ENCODE assay signal across 5 cellular contexts in the genomic region with DNA sequence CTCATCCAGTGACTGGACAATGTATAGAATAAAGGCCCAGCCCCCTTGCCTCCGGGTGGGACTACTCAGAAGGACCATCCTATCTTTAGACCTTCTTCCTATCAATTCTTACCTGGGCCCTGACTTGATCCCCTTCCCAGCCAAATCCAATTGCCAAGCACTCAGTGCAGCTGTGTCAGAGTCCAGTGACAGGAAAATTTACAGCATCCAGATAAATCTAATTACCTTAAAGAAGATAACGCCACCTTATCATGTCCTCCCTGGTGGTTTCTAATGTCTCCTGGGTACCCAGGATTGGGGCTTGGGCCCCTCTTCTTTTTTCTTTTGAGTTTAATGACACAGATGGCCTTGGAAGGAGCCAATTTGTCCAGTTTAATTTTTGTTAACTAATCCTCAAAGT. TPM values are rescaled to one million over a fixed set of nuclear protein-coding genes. Genes with fewer than 3 reads are reported as not detected.
"Had no signal": no experiment of that assay in that cellular context is flagged by ENCODE, and none has a peak within 500 bp of the region (broad histone marks: within the 10 kb centered on the region; RNA-seq: fewer than 3 reads in every experiment).

No MANE protein-coding gene starts in this region.

- DNase-seq: H9, HCEC 1CT, IMR-90 had no signal

- H3K4me2 ChIP-seq: GM23338 had no signal

- ATAC-seq: GM23338 had no signal

- H2AFZ ChIP-seq: GM23338 had no signal

- H3K4me3 ChIP-seq: GM23338 had no signal

- H3K27ac Mint-ChIP-seq: GM23338, H9 had no signal

RNA-seq across cellular contexts. Expression of gene LHCGR, which starts 19.3 kb away (rescaled TPM):
- total RNA-seq: HT-29 had no signal
